In genomic region chr2:222318712-222319575, GRCh38 we compare ENCODE assay signal across 8 cellular contexts. TPM values are rescaled to one million over a fixed set of nuclear protein-coding genes. Genes with fewer than 3 reads are reported as not detected.
DNase-seq lines count a peak whose midpoint lies in the region; ATAC-seq and TF ChIP-seq lines count a peak whose summit lies in the region.

No MANE protein-coding gene starts in this region.

- H3K36me3 ChIP-seq in ectodermal cell (ENCODE audit: control insufficient read depth, insufficient read depth, low read length) (no peaks in the 10 kb centered on the region), mucosa of rectum (ENCODE audit: control insufficient read depth in 2 of 2, insufficient read depth in 2 of 2, low read length in 2 of 2) (no peaks in the 10 kb centered on the region)

- WGBS in ectodermal cell, 2 experiments, result 0% methylated on average over 102 to 103 of the region's 103 CpGs

- DNase-seq in GM10248 (ENCODE audit: extremely low spot score) (peak; percentile 75), HK-2 (ENCODE audit: unreplicated experiment) (peak; percentile 72), SHP77 (lab: John Stamatoyannopoulos, UW) (peak; percentile 10 to 54), NCI-H187 treated with DMSO at 0.1 percent for 48 hours (lab: John Stamatoyannopoulos, UW) (no peak)
- no peak for DNase-seq in NK-92 treated with Interleukin-12 subunit alpha and Interleukin-12 subunit beta, amount 100 ng/mL, for 24 hours (lab: John Stamatoyannopoulos, UW)

- H3K9ac ChIP-seq in mucosa of rectum (ENCODE audit: low read depth in 1 of 2, low read length in 2 of 2), result no peak overlapping the region

- H3K27ac ChIP-seq in ectodermal cell (ENCODE audit: insufficient read depth, low read depth, low read length, poor library complexity, severe bottlenecking), result peak overlapping the region; percentile 41
- no peak overlapping the region for H3K27ac ChIP-seq in mucosa of rectum (ENCODE audit: low read depth in 2 of 2, low read length in 2 of 2)

- H3K4me1 ChIP-seq in ectodermal cell (ENCODE audit: control insufficient read depth, insufficient read depth, low read length), result peaks cover 8% of the 10 kb centered on the region
- peaks cover 14 to 15% of the 10 kb centered on the region in 2 donors for H3K4me1 ChIP-seq in mucosa of rectum (ENCODE audit: control insufficient read depth in 2 of 2, insufficient read depth in 2 of 2, low read length in 2 of 2)

- peak; percentile 36 for ATAC-seq in GM21390 (IDR thresholded peaks at IDR 0.05; ENCODE audit: unreplicated experiment)

- CTCF ChIA-PET in GM10248 (lab: Yijun Ruan, JAX), result interaction anchor here (0.6 to 7.1 kb wide), 59 partner anchors 8 to 1098 kb away, joined by 3 to 155 read pairs (median 4); no protein-coding TSS in a partner anchor

- H3K9me3 ChIP-seq in ectodermal cell (ENCODE audit: control insufficient read depth, low read length) (no peaks in the 10 kb centered on the region), mucosa of rectum (ENCODE audit: control insufficient read depth in 2 of 2, low read length in 2 of 2) (no peaks in the 10 kb centered on the region)

- TF ChIP-seq CTCF in GM10248 (IDR thresholded peaks at IDR 0.05; ENCODE audit: control extremely low read depth, extremely low read depth, low read depth, missing control alignments), result peak; percentile 66

- H3K4me3 ChIP-seq in ectodermal cell (ENCODE audit: insufficient read depth, low read depth, low read length) (peak overlapping the region; percentile 70), mucosa of rectum (ENCODE audit: low read length in 2 of 2) (peak overlapping the region; percentile 50 to 75)

- POLR2A ChIA-PET in GM10248 (lab: Yijun Ruan, JAX), result no interaction called here

- peaks cover 67% of the 10 kb centered on the region for H3K27me3 ChIP-seq in ectodermal cell (ENCODE audit: control insufficient read depth, insufficient read depth, low read length, poor library complexity, severe bottlenecking)
- peaks cover 31 to 32% of the 10 kb centered on the region in 2 donors for H3K27me3 ChIP-seq in mucosa of rectum (ENCODE audit: control insufficient read depth in 2 of 2, insufficient read depth in 2 of 2, low read length in 2 of 2)

RNA-seq across cellular contexts. Expression of gene PAX3, which starts 20.1 kb away (rescaled TPM):
- 164 TPM for polyA plus RNA-seq in ectodermal cell (2013, experiment 1 of 4)
- polyA plus RNA-seq in ectodermal cell (2013, experiment 2 of 4), result 167 TPM
- 111 TPM for polyA plus RNA-seq in ectodermal cell (2013, experiment 3 of 4)
- 125 TPM for polyA plus RNA-seq in ectodermal cell (2013, experiment 4 of 4)

Comparison
In these comparisons a context has a peak if more than half of its experiments do, and no peak if none do; other contexts are left out.
1. DNase-seq: peak in GM10248 (single experiment), HK-2 (single experiment) and SHP77 (2 of 2); none in NK-92 treated with Interleukin-12 subunit alpha and Interleukin-12 subunit beta, amount 100 ng/mL, for 24 hours (single experiment) and NCI-H187 treated with DMSO at 0.1 percent for 48 hours (single experiment).